Comparison of ENCODE assay signal across 20 cellular contexts in genomic region chr3:32977842-32978241, GRCh38. TPM values are rescaled to one million over a fixed set of nuclear protein-coding genes. Genes with fewer than 3 reads are reported as not detected.
DNase-seq lines count a peak whose midpoint lies in the region; ATAC-seq and TF ChIP-seq lines count a peak whose summit lies in the region.
"Had no signal": no experiment of that assay in that cellular context is flagged by ENCODE, and none has a peak within 500 bp of the region (broad histone marks: within the 10 kb centered on the region; RNA-seq: fewer than 3 reads in every experiment).

No MANE protein-coding gene starts in this region.

- no peak overlapping the region for H2BK5ac ChIP-seq in neuronal stem cell (ENCODE audit: low read length)

- no peaks in the 10 kb centered on the region for H3K27me3 ChIP-seq in CD4-positive, CD25-positive, alpha-beta regulatory T cell (ENCODE audit: control insufficient read depth, insufficient read depth, low read length)
- H3K27me3 ChIP-seq in GM23338 (ENCODE audit: insufficient read depth) (no peaks in the 10 kb centered on the region), neuronal stem cell (ENCODE audit: control insufficient read depth in 3 of 3, insufficient read depth in 3 of 3, low read depth in 1 of 3, low read length in 3 of 3) (no peaks in the 10 kb centered on the region), Peyer's patch (no peaks in the 10 kb centered on the region)

- ATAC-seq in CD4-positive, CD25-positive, alpha-beta regulatory T cell (ENCODE audit: low read depth in 2 of 2): no peak
- no peak for ATAC-seq in GM23338
- peak; percentile 44 for ATAC-seq in central memory CD8-positive, alpha-beta T cell (replicated peaks; ENCODE audit: extremely low read depth, poor library complexity, severe bottlenecking)
- ATAC-seq in HG03342 (IDR thresholded peaks at IDR 0.05; ENCODE audit: unreplicated experiment): no peak
- ATAC-seq: A549 had no signal

- H2AK5ac ChIP-seq in neuronal stem cell (ENCODE audit: low read depth, low read length): no peak overlapping the region

- H4K20me1 ChIP-seq in GM23338 (replicated peaks; ENCODE audit: insufficient read depth): no peaks in the 10 kb centered on the region

- no peak overlapping the region for H2BK120ac ChIP-seq in neuronal stem cell (ENCODE audit: low read depth, low read length)

- H3K9ac ChIP-seq in neuronal stem cell (ENCODE audit: low read depth, low read length, poor library complexity): no peak overlapping the region

- no peak overlapping the region for H3K4me2 ChIP-seq in GM23338
- no peak overlapping the region for H3K4me2 ChIP-seq in neuronal stem cell (ENCODE audit: insufficient read depth, low read length, poor library complexity, severe bottlenecking)
- H3K4me2 ChIP-seq: A549 had no signal

- H3K36me3 ChIP-seq in CD4-positive, CD25-positive, alpha-beta regulatory T cell (ENCODE audit: control insufficient read depth, insufficient read depth, low read length): no peaks in the 10 kb centered on the region
- H3K36me3 ChIP-seq in GM23338 (ENCODE audit: insufficient read depth) (no peaks in the 10 kb centered on the region), neuronal stem cell (replicated peaks in 1 of 2; ENCODE audit: control insufficient read depth in 2 of 2, insufficient read depth in 2 of 2, low read length in 2 of 2) (no peaks in the 10 kb centered on the region), Peyer's patch (no peaks in the 10 kb centered on the region)
- H3K36me3 ChIP-seq: HAP-1 had no signal

- no peak overlapping the region for H3K14ac ChIP-seq in neuronal stem cell (ENCODE audit: low read length)

- no peaks in the 10 kb centered on the region for H3K79me2 ChIP-seq in GM23338 (replicated peaks; ENCODE audit: insufficient read depth)

- H3K4ac ChIP-seq in neuronal stem cell (ENCODE audit: low read length): no peak overlapping the region

- no peak overlapping the region for H4K91ac ChIP-seq in neuronal stem cell (ENCODE audit: low read depth, low read length, poor library complexity)

- no peaks in the 10 kb centered on the region for H3F3A ChIP-seq in GM23338 (replicated peaks; ENCODE audit: low read depth)

- H3K4me1 ChIP-seq in CD4-positive, CD25-positive, alpha-beta regulatory T cell (ENCODE audit: control insufficient read depth, insufficient read depth, low read length, poor library complexity, severe bottlenecking): peaks cover 43% of the 10 kb centered on the region
- H3K4me1 ChIP-seq in GM23338 (ENCODE audit: insufficient read depth) (no peaks in the 10 kb centered on the region), neuronal stem cell (ENCODE audit: control insufficient read depth in 2 of 2, insufficient read depth in 1 of 2, low read depth in 1 of 2, low read length in 2 of 2) (no peaks in the 10 kb centered on the region), Peyer's patch (no peaks in the 10 kb centered on the region)
- H3K4me1 ChIP-seq: A549, Caco-2, HAP-1 had no signal

- H2AFZ ChIP-seq in GM23338 (peak overlapping the region; percentile 57; the same call in 1 of the 2 replicates), neuronal stem cell (ENCODE audit: low read length) (peak overlapping the region; percentile 24)

- peak overlapping the region; percentile 64 for H3K27ac ChIP-seq in CD4-positive, CD25-positive, alpha-beta regulatory T cell (ENCODE audit: insufficient read depth, low read length, poor library complexity, severe bottlenecking)
- H3K27ac ChIP-seq in GM23338 (ENCODE audit: low read depth): no peak overlapping the region
- no peak overlapping the region for H3K27ac ChIP-seq in neuronal stem cell (replicated peaks; ENCODE audit: low read length)
- H3K27ac ChIP-seq in Peyer's patch: no peak overlapping the region
- H3K27ac ChIP-seq: 22Rv1, A549, C4-2B, HL-60 had no signal

- TF ChIP-seq CTCF in GM23338 (conservative IDR thresholded peaks at IDR 0.05; ENCODE audit: low read depth in 2 of 2) (no peak), Peyer's patch (IDR thresholded peaks at IDR 0.05) (no peak)

- no CpG with 5 or more reads among the region's 10 CpGs for WGBS in neuronal stem cell (ENCODE audit: extremely low coverage in 2 of 2, insufficient read length in 2 of 2, insufficient replicate concordance in 1 of 2), 2 donors

- no peak for DNase-seq in CD4-positive, CD25-positive, alpha-beta regulatory T cell
- DNase-seq in GM23338 (ENCODE audit: low spot score): no peak
- DNase-seq in central memory CD8-positive, alpha-beta T cell (ENCODE audit: low spot score in 2 of 2): no peak
- no peak for DNase-seq in neuronal stem cell (ENCODE audit: low spot score)
- DNase-seq in occipital lobe (lab: John Stamatoyannopoulos, UW): no peak
- DNase-seq in activated CD8-positive, alpha-beta memory T cell treated with anti-CD3 and anti-CD28 coated beads, Interleukin-2, amount 50 U/mL, for 48 hours: no peak
- DNase-seq in Peyer's patch: no peak
- DNase-seq: AML-193, Caco-2, GDM1 had no signal

- TF ChIP-seq POLR2A in Peyer's patch (IDR thresholded peaks at IDR 0.05): no peak

- H3K36me3 Mint-ChIP-seq in CD4-positive, CD25-positive, alpha-beta regulatory T cell: no peaks in the 10 kb centered on the region
- no peaks in the 10 kb centered on the region for H3K36me3 Mint-ChIP-seq in GM23338 (ENCODE audit: low read depth)
- peaks cover 3% of the 10 kb centered on the region for H3K36me3 Mint-ChIP-seq in central memory CD8-positive, alpha-beta T cell (ENCODE audit: insufficient read depth)

- H3K4me1 Mint-ChIP-seq in CD4-positive, CD25-positive, alpha-beta regulatory T cell: peaks cover 27 to 57% (median 43%) of the 10 kb centered on the region in 4 donors
- peaks cover 5% of the 10 kb centered on the region; the same call in 1 of the 3 replicates for H3K4me1 Mint-ChIP-seq in GM23338
- peaks cover 48% of the 10 kb centered on the region for H3K4me1 Mint-ChIP-seq in central memory CD8-positive, alpha-beta T cell

- H3K9me3 ChIP-seq in CD4-positive, CD25-positive, alpha-beta regulatory T cell (ENCODE audit: control insufficient read depth in 2 of 2, low read length in 2 of 2): no peaks in the 10 kb centered on the region
- H3K9me3 ChIP-seq in neuronal stem cell (replicated peaks in 1 of 2; ENCODE audit: control insufficient read depth in 2 of 2, insufficient read depth in 1 of 2, low read depth in 1 of 2, low read length in 2 of 2) (no peaks in the 10 kb centered on the region), Peyer's patch (no peaks in the 10 kb centered on the region)
- H3K9me3 ChIP-seq: A549, Caco-2, HAP-1 had no signal

- no peak overlapping the region for H4K8ac ChIP-seq in neuronal stem cell (ENCODE audit: low read depth, low read length)

- H3K9me3 Mint-ChIP-seq in CD4-positive, CD25-positive, alpha-beta regulatory T cell: no peaks in the 10 kb centered on the region
- H3K9me3 Mint-ChIP-seq in GM23338: no peaks in the 10 kb centered on the region
- H3K9me3 Mint-ChIP-seq in central memory CD8-positive, alpha-beta T cell: no peaks in the 10 kb centered on the region

- H3K79me1 ChIP-seq in neuronal stem cell (ENCODE audit: low read depth, low read length): no peaks in the 10 kb centered on the region

- H3K4me3 Mint-ChIP-seq in CD4-positive, CD25-positive, alpha-beta regulatory T cell: peak overlapping the region in 3 of 4 donors; percentile 30 to 73 (median 47)
- no peak overlapping the region for H3K4me3 Mint-ChIP-seq in GM23338
- peak overlapping the region; percentile 40 for H3K4me3 Mint-ChIP-seq in central memory CD8-positive, alpha-beta T cell

- no peak overlapping the region for H3K23ac ChIP-seq in neuronal stem cell (ENCODE audit: low read depth, low read length, poor library complexity)

- H3K4me3 ChIP-seq in CD4-positive, CD25-positive, alpha-beta regulatory T cell (ENCODE audit: low read depth, low read length): peak overlapping the region; percentile 32
- no peak overlapping the region for H3K4me3 ChIP-seq in GM23338
- no peak overlapping the region for H3K4me3 ChIP-seq in neuronal stem cell (ENCODE audit: low read length in 2 of 2)
- H3K4me3 ChIP-seq in Peyer's patch: no peak overlapping the region
- H3K4me3 ChIP-seq: A549, HAP-1 had no signal

- H3K18ac ChIP-seq in neuronal stem cell (ENCODE audit: low read length): no peak overlapping the region

- H3K27ac Mint-ChIP-seq in CD4-positive, CD25-positive, alpha-beta regulatory T cell: peak overlapping the region; percentile 10 to 89 (median 80)
- H3K27ac Mint-ChIP-seq in GM23338: no peak overlapping the region
- peak overlapping the region; percentile 63 for H3K27ac Mint-ChIP-seq in central memory CD8-positive, alpha-beta T cell (ENCODE audit: low read depth)

- no peaks in the 10 kb centered on the region for H3K27me3 Mint-ChIP-seq in CD4-positive, CD25-positive, alpha-beta regulatory T cell
- H3K27me3 Mint-ChIP-seq in GM23338 (ENCODE audit: insufficient read depth, low read depth, poor library complexity): no peaks in the 10 kb centered on the region
- H3K27me3 Mint-ChIP-seq in central memory CD8-positive, alpha-beta T cell: no peaks in the 10 kb centered on the region

- no peaks in the 10 kb centered on the region for H3K9me2 ChIP-seq in GM23338 (ENCODE audit: insufficient read depth)

- no peak overlapping the region for H2BK15ac ChIP-seq in neuronal stem cell (ENCODE audit: low read length)

- H2BK12ac ChIP-seq in neuronal stem cell (ENCODE audit: low read length): no peak overlapping the region

TF ChIP-seq in GM23338, 12 proteins besides CTCF, POLR2A, EP300 and RAD21 (continues in another document):
- TF ChIP-seq CREB1 (CRISPR knock-in tag; IDR thresholded peaks at IDR 0.05; ENCODE audit: low read depth): no peak
- TF ChIP-seq ZNF331 (CRISPR knock-in tag; IDR thresholded peaks at IDR 0.05; ENCODE audit: low read depth): no peak
- TF ChIP-seq POLR2AphosphoS5 (IDR thresholded peaks at IDR 0.05; ENCODE audit: low read depth): no peak
- no peak for TF ChIP-seq ZNF114 (CRISPR knock-in tag; IDR thresholded peaks at IDR 0.05)

RNA-seq across cellular contexts. Expression of gene CCR4, which starts 26.4 kb away (rescaled TPM):
- total RNA-seq in CD4-positive, CD25-positive, alpha-beta regulatory T cell: 366 TPM
- polyA plus RNA-seq in CD4-positive, CD25-positive, alpha-beta regulatory T cell: 100 to 1,000 TPM in 1 of 4 donors, 10 to 100 TPM in 3; 80.8 to 109 (median 93.6) TPM
- total RNA-seq in GM23338 (2014; rRNA removed; shearing (Covaris generic)): 0.35 and 0.39 TPM in 2 replicates
- polyA plus RNA-seq in GM23338 (2016; fragmentation: Nextera tagmentation; extraction: Ambion mirVana): 0.10 TPM in 1 of 2 replicates, not detected in the other
- 0.01 TPM for polyA plus RNA-seq in neuronal stem cell (2013, experiment 1 of 2)
- polyA plus RNA-seq in neuronal stem cell (2013, experiment 2 of 2): 0.04 TPM
- total RNA-seq in occipital lobe: not detected
- total RNA-seq in Peyer's patch: not detected
- total RNA-seq: Caco-2, Daoy, H4, HT1080 had no signal
- polyA plus RNA-seq: A549, BJ had no signal

Comparison
In these comparisons a context has a peak if more than half of its experiments do, and no peak if none do; other contexts are left out.
1. RNA of gene CCR4, which starts 26.4 kb away (total RNA-seq): 366 TPM in CD4-positive, CD25-positive, alpha-beta regulatory T cell (single experiment); 0.35 to 0.39 TPM in GM23338, not detected in occipital lobe (single experiment) and not detected in Peyer's patch; every median in the first group is over 100 times any median in the second.